In genomic region chr18:7369006-7369405, GRCh38 we compare ENCODE assay signal across 25 cellular contexts.
DNase-seq lines count a peak whose midpoint lies in the region; ATAC-seq, FAIRE-seq and TF ChIP-seq lines count a peak whose summit lies in the region.
"Had no signal": no experiment of that assay in that cellular context is flagged by ENCODE, and none has a peak within 500 bp of the region (broad histone marks: within the 10 kb centered on the region; RNA-seq: fewer than 3 reads in every experiment).

No MANE protein-coding gene starts in this region.

- no peaks in the 10 kb centered on the region for H3K27me3 Mint-ChIP-seq in activated T-cell treated with anti-CD3 and anti-CD28 coated beads, Interleukin-2, amount 50 U/mL, for 72 hours (ENCODE audit: low read depth)
- H3K27me3 Mint-ChIP-seq: activated B cell treated with CpG ODN at 0.5 μM for 24 hours had no signal

- no peaks in the 10 kb centered on the region for H4K20me1 ChIP-seq in endothelial cell of umbilical vein (replicated peaks; ENCODE audit: control insufficient read depth, extremely low read depth, insufficient read depth, low read length)

- TF ChIP-seq CTCF in endothelial cell of umbilical vein (IDR thresholded peaks at IDR 0.05; ENCODE audit: extremely low read depth in 1 of 2, insufficient read depth in 1 of 2, low read depth in 1 of 2, low read length in 2 of 2) (no peak), A673 (conservative IDR thresholded peaks at IDR 0.05; ENCODE audit: low read depth, low read length) (no peak)

- H3K4ac ChIP-seq in mesendoderm (ENCODE audit: low read depth, low read length) = no peak overlapping the region

- BruUV-seq in endothelial cell of umbilical vein (replicated peaks; lab: Mats Ljungman, UMichigan) (no TSS peak), A673 (replicated peaks; lab: Mats Ljungman, UMichigan) (no TSS peak)

- H3K27ac Mint-ChIP-seq in activated T-cell treated with anti-CD3 and anti-CD28 coated beads, Interleukin-2, amount 50 U/mL, for 72 hours = no peak overlapping the region
- H3K27ac Mint-ChIP-seq: activated B cell treated with CpG ODN at 0.5 μM for 24 hours; CD4-positive, alpha-beta T cell had no signal

- no peak overlapping the region for H3K23ac ChIP-seq in mesendoderm (ENCODE audit: low read length)

- H4K5ac ChIP-seq in mesendoderm (ENCODE audit: low read length) = no peak overlapping the region

- no peak overlapping the region for H2AFZ ChIP-seq in endothelial cell of umbilical vein (ENCODE audit: low read depth, low read length)

- H3K36me3 Mint-ChIP-seq in activated T-cell treated with anti-CD3 and anti-CD28 coated beads, Interleukin-2, amount 50 U/mL, for 72 hours (ENCODE audit: insufficient read depth in 2 of 2) = no peaks in the 10 kb centered on the region

- no peak overlapping the region for H2BK5ac ChIP-seq in mesendoderm (ENCODE audit: low read length)

- H3K36me3 ChIP-seq in endothelial cell of umbilical vein (ENCODE audit: control insufficient read depth in 2 of 2, extremely low read depth in 1 of 2, insufficient read depth in 2 of 2, low read length in 2 of 2) (no peaks in the 10 kb centered on the region), mesendoderm (ENCODE audit: control insufficient read depth, insufficient read depth, low read length) (no peaks in the 10 kb centered on the region), A673 (ENCODE audit: insufficient read depth, low read length, poor library complexity, severe bottlenecking) (no peaks in the 10 kb centered on the region)
- H3K36me3 ChIP-seq: colonic mucosa, left lung, tibial artery had no signal

- H4K8ac ChIP-seq in mesendoderm (ENCODE audit: low read depth, low read length) = no peak overlapping the region

- H3K4me1 ChIP-seq in endothelial cell of umbilical vein (ENCODE audit: control insufficient read depth, extremely low read depth, insufficient read depth, low read length) (peaks cover 35% of the 10 kb centered on the region), mesendoderm (ENCODE audit: control insufficient read depth, low read depth, low read length) (no peaks in the 10 kb centered on the region), A673 (ENCODE audit: insufficient read depth, low read length, poor library complexity, severe bottlenecking) (no peaks in the 10 kb centered on the region)
- H3K4me1 ChIP-seq: colonic mucosa, tibial artery had no signal

- no peak overlapping the region for H3K4me3 Mint-ChIP-seq in activated T-cell treated with anti-CD3 and anti-CD28 coated beads, Interleukin-2, amount 50 U/mL, for 72 hours
- H3K4me3 Mint-ChIP-seq: activated B cell treated with CpG ODN at 0.5 μM for 24 hours; CD4-positive, alpha-beta T cell had no signal

- peak; percentile 96 for FAIRE-seq in endothelial cell of umbilical vein (lab: Jason Lieb, UNC)
- FAIRE-seq: endometrium, RCC 7860 had no signal

- dilution Hi-C loops in endothelial cell of umbilical vein (cut with MboI; ENCODE audit: extremely low pct_ligation_motif_present, low sequenced_read_pairs) = no loop called here

- TF ChIP-seq POLR2A in endothelial cell of umbilical vein (IDR thresholded peaks at IDR 0.05; ENCODE audit: low read depth, low read length) = no peak

- no peaks in the 10 kb centered on the region for H3K79me1 ChIP-seq in mesendoderm (ENCODE audit: low read length)

- H3K4me3 ChIP-seq in endothelial cell of umbilical vein (replicated peaks in 1 of 3; ENCODE audit: insufficient read depth in 1 of 3, low read depth in 1 of 3, low read length in 3 of 3) = peak overlapping the region in 1 of 3 experiments; percentile 4
- H3K4me3 ChIP-seq in mesendoderm (ENCODE audit: low read length) = no peak overlapping the region
- H3K4me3 ChIP-seq in A673 (ENCODE audit: low read depth, low read length, poor library complexity, severe bottlenecking) = no peak overlapping the region
- H3K4me3 ChIP-seq: colonic mucosa, left lung, SK-N-MC, tibial artery had no signal

- H2BK15ac ChIP-seq in mesendoderm (replicated peaks; ENCODE audit: low read depth) = no peak overlapping the region

- H3K27ac ChIP-seq in endothelial cell of umbilical vein (ENCODE audit: insufficient read depth, low read depth, low read length) (peak overlapping the region; percentile 98), mesendoderm (ENCODE audit: low read depth, low read length) (no peak overlapping the region), A673 (ENCODE audit: low read depth, low read length, poor library complexity, severe bottlenecking) (no peak overlapping the region)
- H3K27ac ChIP-seq: colonic mucosa, SK-N-MC, tibial artery had no signal

- H2AK5ac ChIP-seq in mesendoderm (ENCODE audit: low read length) = no peak overlapping the region

- ATAC-seq in GM18502 (IDR thresholded peaks at IDR 0.05; ENCODE audit: poor library complexity, unreplicated experiment) (no peak), HG03135 (IDR thresholded peaks at IDR 0.05; ENCODE audit: unreplicated experiment) (no peak)
- ATAC-seq in activated T-cell treated with anti-CD3 and anti-CD28 coated beads, Interleukin-2, amount 50 U/mL, for 72 hours (replicated peaks in 1 of 2) = no peak
- ATAC-seq: left lung; stimulated activated naive CD8-positive, alpha-beta T cell treated with anti-CD3 and anti-CD28 coated beads, Interleukin-15, Interleukin-2, amounts not matched to agents 100 U/mL and 50 U/mL, for 24 hours had no signal

- DNase-seq in Kasumi-1 (lab: John Stamatoyannopoulos, UW) (peak; percentile 21 to 42), SK-N-DZ (ENCODE audit: low spot score) (peak; percentile 33), endothelial cell of umbilical vein (ENCODE audit: low read depth, low spot score) (peak; percentile 85), mesendoderm (peak; percentile 19), A673 (ENCODE audit: low spot score) (no peak)
- DNase-seq in activated T-cell treated with anti-CD3 and anti-CD28 coated beads, Interleukin-2, amount 50 U/mL, for 72 hours = no peak
- DNase-seq: activated B cell treated with CpG ODN at 0.5 μM for 24 hours; activated CD4-positive, alpha-beta T cell treated with anti-CD3 and anti-CD28 coated beads, Interleukin-2, amount 50 U/mL, for 48 hours; activated CD8-positive, alpha-beta memory T cell treated with anti-CD3 and anti-CD28 coated beads, Interleukin-2, amount 50 U/mL, for 48 hours; activated effector memory CD4-positive, alpha-beta T cell treated with Interleukin-2 at 50 U/mL for 16 hours; CD4-positive, alpha-beta T cell; colonic mucosa; GF-D8; head of caudate nucleus; KG1; left lung; NCI-H146; stimulated activated CD4-positive, alpha-beta T cell treated with anti-CD3 and anti-CD28 coated beads, Interleukin-4, amount 100 ng/mL, for 4 hours; stimulated activated naive CD8-positive, alpha-beta T cell treated with anti-CD3 and anti-CD28 coated beads, Interleukin-15, Interleukin-2, amounts not matched to agents 100 U/mL and 50 U/mL, for 24 hours; tibial artery had no signal

- H3K18ac ChIP-seq in mesendoderm (ENCODE audit: low read length) = no peak overlapping the region

- CTCF ChIA-PET in endothelial cell of umbilical vein (lab: Charles Lee) (interaction anchor here (1.0 to 7.8 kb wide), 12 partner anchors 13 to 421 kb away, joined by 3 to 68 read pairs (median 4); partner anchors contain the start of gene PTPRM), A673 (lab: Charles Lee) (no interaction called here)

- POLR2A ChIA-PET in endothelial cell of umbilical vein (lab: Charles Lee) (interaction anchor here (1.0 to 1.5 kb wide), 4 partner anchors 45 to 198 kb away, joined by 3 to 6 read pairs (median 3); partner anchors contain the start of gene PTPRM), A673 (lab: Charles Lee; ENCODE audit: low non-redundant PET) (interaction anchor here (0.6 kb wide), 1 partner anchor 27 kb away, joined by 3 read pairs; no protein-coding TSS in a partner anchor)

- H3K27me3 ChIP-seq in endothelial cell of umbilical vein (ENCODE audit: control insufficient read depth in 2 of 2, insufficient read depth in 2 of 2, low read length in 2 of 2) = peaks cover 0 to 2% of the 10 kb centered on the region in 2 experiments
- H3K27me3 ChIP-seq in mesendoderm (ENCODE audit: insufficient read depth, low read length, poor library complexity) = no peaks in the 10 kb centered on the region
- H3K27me3 ChIP-seq in A673 (replicated peaks; ENCODE audit: insufficient read depth, low read depth, low read length, poor library complexity) = no peaks in the 10 kb centered on the region
- H3K27me3 ChIP-seq: colonic mucosa, left lung, tibial artery had no signal

- no peak overlapping the region for H3K56ac ChIP-seq in mesendoderm (ENCODE audit: low read length)

- no peaks in the 10 kb centered on the region for H3K4me1 Mint-ChIP-seq in activated T-cell treated with anti-CD3 and anti-CD28 coated beads, Interleukin-2, amount 50 U/mL, for 72 hours (ENCODE audit: low read depth)
- H3K4me1 Mint-ChIP-seq: activated B cell treated with CpG ODN at 0.5 μM for 24 hours had no signal

- H3K9me3 Mint-ChIP-seq in activated T-cell treated with anti-CD3 and anti-CD28 coated beads, Interleukin-2, amount 50 U/mL, for 72 hours = peaks cover 2 to 7% of the 10 kb centered on the region in 2 donors
- H3K9me3 Mint-ChIP-seq: CD4-positive, alpha-beta T cell had no signal

- WGBS in mesendoderm (ENCODE audit: extremely low coverage, insufficient coverage, low lambda C conversion rate) = no CpG with 5 or more reads among the region's 7 CpGs

- intact Hi-C loops in endothelial cell of umbilical vein (cut with micrococcal nuclease) = no loop called here
- intact Hi-C loops in A673 (cut with micrococcal nuclease; ENCODE audit: unreplicated experiment) = no loop called here

- peak overlapping the region; percentile 86 for H3K9ac ChIP-seq in endothelial cell of umbilical vein (replicated peaks; ENCODE audit: extremely low read depth, insufficient read depth, low read length)
- no peak overlapping the region for H3K9ac ChIP-seq in mesendoderm (ENCODE audit: low read length)

- H3K4me2 ChIP-seq in endothelial cell of umbilical vein (ENCODE audit: insufficient read depth, low read length) = peak overlapping the region; percentile 41
- no peak overlapping the region for H3K4me2 ChIP-seq in mesendoderm (ENCODE audit: low read length)

- no peaks in the 10 kb centered on the region for H3K79me2 ChIP-seq in endothelial cell of umbilical vein (ENCODE audit: control insufficient read depth, insufficient read depth, low read length)
- no peaks in the 10 kb centered on the region for H3K79me2 ChIP-seq in mesendoderm (ENCODE audit: control insufficient read depth, insufficient read depth, low read length)

- no peak overlapping the region for H2BK120ac ChIP-seq in mesendoderm (ENCODE audit: low read depth, low read length)

- H3K9me3 ChIP-seq in endothelial cell of umbilical vein (replicated peaks; ENCODE audit: control insufficient read depth, insufficient read depth, low read length) (no peaks in the 10 kb centered on the region), A673 (ENCODE audit: low read depth, low read length, poor library complexity, severe bottlenecking) (peaks cover 27% of the 10 kb centered on the region)
- H3K9me3 ChIP-seq: colonic mucosa, left lung, tibial artery had no signal

- H3K9me1 ChIP-seq in endothelial cell of umbilical vein (replicated peaks; ENCODE audit: control insufficient read depth, extremely low read depth, insufficient read depth, low read length) = no peaks in the 10 kb centered on the region

TF ChIP-seq in endothelial cell of umbilical vein, 7 proteins besides CTCF, POLR2A, EP300 and RAD21 (continues in another document):
- TF ChIP-seq POLR2AphosphoS5 (IDR thresholded peaks at IDR 0.05; ENCODE audit: insufficient read depth, low read depth, low read length) = peak; percentile 61
- TF ChIP-seq MYC (IDR thresholded peaks at IDR 0.05; ENCODE audit: low read depth, low read length) = no peak

Comparison
In these comparisons a context has a peak if more than half of its experiments do, and no peak if none do; other contexts are left out.
1. DNase-seq: peak in Kasumi-1 (2 of 2), SK-N-DZ (single experiment), endothelial cell of umbilical vein (single experiment) and mesendoderm (single experiment); none in activated T-cell treated with anti-CD3 and anti-CD28 coated beads, Interleukin-2, amount 50 U/mL, for 72 hours (0 of 2) and A673 (single experiment).